In genomic region chr5:79346420-79346824, GRCh38 we compare ENCODE assay signal across 13 cellular contexts.
DNase-seq lines count a peak whose midpoint lies in the region; ATAC-seq, FAIRE-seq and TF ChIP-seq lines count a peak whose summit lies in the region.
"Had no signal": no experiment of that assay in that cellular context is flagged by ENCODE, and none has a peak within 500 bp of the region (broad histone marks: within the 10 kb centered on the region; RNA-seq: fewer than 3 reads in every experiment).

No MANE protein-coding gene starts in this region.

- ATAC-seq in left lung, result no peak

- peak overlapping the region; percentile 20 for H3K4me2 ChIP-seq in astrocyte (ENCODE audit: low read length)

- H3K4me1 ChIP-seq in astrocyte (ENCODE audit: insufficient read depth, low read length) (peaks cover 6% of the 10 kb centered on the region), left lung (no peaks in the 10 kb centered on the region)

- H3K27ac ChIP-seq in astrocyte (ENCODE audit: low read depth, low read length) (no peak overlapping the region), left lung (no peak overlapping the region)
- H3K27ac ChIP-seq: BLaER1 treated with 17β-estradiol and CSF1 and Interleukin-3, amounts not matched to agents 10 nM and 100 nM had no signal

- H3K27me3 Mint-ChIP-seq in astrocyte (ENCODE audit: low read depth, unreplicated experiment), result no peaks in the 10 kb centered on the region
- H3K27me3 Mint-ChIP-seq: activated naive CD4-positive, alpha-beta T cell treated with anti-CD3 and anti-CD28 coated beads, Interleukin-2, amount 10 ng/mL, durations not matched to agents 7 days and 5 days had no signal

- FAIRE-seq in HTR-8/SVneo (lab: Jason Lieb, UNC) (peak; percentile 9), astrocyte (lab: Jason Lieb, UNC) (no peak)

- H4K20me1 ChIP-seq in astrocyte (ENCODE audit: insufficient read depth, low read length), result no peaks in the 10 kb centered on the region
- H4K20me1 ChIP-seq: BLaER1 treated with 17β-estradiol and CSF1 and Interleukin-3, amounts not matched to agents 10 nM and 100 nM had no signal

- no peaks in the 10 kb centered on the region for H3K9me3 ChIP-seq in astrocyte (ENCODE audit: insufficient read depth, low read depth, low read length)
- peaks cover 0 to 1% of the 10 kb centered on the region in 2 donors for H3K9me3 ChIP-seq in left lung
- H3K9me3 ChIP-seq: BLaER1 treated with 17β-estradiol and CSF1 and Interleukin-3, amounts not matched to agents 10 nM and 100 nM had no signal

- H3K4me3 ChIP-seq in AG09309 (ENCODE audit: control insufficient read depth, low read depth, low read length) (no peak overlapping the region), astrocyte (ENCODE audit: insufficient read depth, low read depth, low read length) (no peak overlapping the region), left lung (no peak overlapping the region)
- H3K4me3 ChIP-seq: BLaER1 treated with 17β-estradiol and CSF1 and Interleukin-3, amounts not matched to agents 10 nM and 100 nM had no signal

- H3K4me3 Mint-ChIP-seq in astrocyte (ENCODE audit: unreplicated experiment), result no peak overlapping the region
- H3K4me3 Mint-ChIP-seq: activated naive CD4-positive, alpha-beta T cell treated with anti-CD3 and anti-CD28 coated beads, Interleukin-2, amount 10 ng/mL, durations not matched to agents 7 days and 5 days had no signal

- no peaks in the 10 kb centered on the region for H3K79me2 ChIP-seq in astrocyte (ENCODE audit: insufficient read depth, low read length)

- peaks cover 11% of the 10 kb centered on the region for H3K36me3 Mint-ChIP-seq in astrocyte (ENCODE audit: low read depth, unreplicated experiment)
- H3K36me3 Mint-ChIP-seq: activated naive CD4-positive, alpha-beta T cell treated with anti-CD3 and anti-CD28 coated beads, Interleukin-2, amount 10 ng/mL, durations not matched to agents 7 days and 5 days had no signal

- no peak for TF ChIP-seq CTCF in AG09309 (IDR thresholded peaks at IDR 0.05; ENCODE audit: control insufficient read depth, insufficient read depth, low read depth, low read length, missing control alignments)
- TF ChIP-seq CTCF in astrocyte (IDR thresholded peaks at IDR 0.05; ENCODE audit: insufficient read depth, low read depth, low read length), result no peak
- TF ChIP-seq CTCF in left lung (IDR thresholded peaks at IDR 0.05), result no peak

- no peak overlapping the region for H2AFZ ChIP-seq in astrocyte (ENCODE audit: low read depth, low read length)

- H3K27me3 ChIP-seq in astrocyte (ENCODE audit: insufficient read depth, low read length) (no peaks in the 10 kb centered on the region), left lung (no peaks in the 10 kb centered on the region)
- H3K27me3 ChIP-seq: BLaER1 treated with 17β-estradiol and CSF1 and Interleukin-3, amounts not matched to agents 10 nM and 100 nM had no signal

- H3K36me3 ChIP-seq in astrocyte (ENCODE audit: insufficient read depth, low read length), result no peaks in the 10 kb centered on the region
- H3K36me3 ChIP-seq in left lung, result no peaks in the 10 kb centered on the region
- H3K36me3 ChIP-seq: BLaER1 treated with 17β-estradiol and CSF1 and Interleukin-3, amounts not matched to agents 10 nM and 100 nM had no signal

- no peak overlapping the region for H3K9ac ChIP-seq in astrocyte (ENCODE audit: low read length)
- H3K9ac ChIP-seq: BLaER1 treated with 17β-estradiol and CSF1 and Interleukin-3, amounts not matched to agents 10 nM and 100 nM had no signal

- peaks cover 6% of the 10 kb centered on the region for H3K4me1 Mint-ChIP-seq in astrocyte (ENCODE audit: low read depth, unreplicated experiment)
- H3K4me1 Mint-ChIP-seq: activated naive CD4-positive, alpha-beta T cell treated with anti-CD3 and anti-CD28 coated beads, Interleukin-2, amount 10 ng/mL, durations not matched to agents 7 days and 5 days had no signal

- peak; percentile 20 for DNase-seq in AG09309 (ENCODE audit: low read depth)
- DNase-seq in HTR-8/SVneo (ENCODE audit: insufficient read length, low spot score), result peak; percentile 54
- peak; percentile 46 for DNase-seq in astrocyte (ENCODE audit: low read depth)
- DNase-seq in iris pigment epithelial cell (ENCODE audit: low read depth), result peak; percentile 40
- no peak for DNase-seq in dermis blood vessel endothelial cell
- no peak for DNase-seq in Ammon's horn (ENCODE audit: low spot score)
- DNase-seq in left lung, result no peak
- DNase-seq in occipital lobe (lab: John Stamatoyannopoulos, UW), result no peak
- DNase-seq: activated naive CD4-positive, alpha-beta T cell treated with anti-CD3 and anti-CD28 coated beads, Interleukin-2, amount 10 ng/mL, durations not matched to agents 7 days and 5 days; H7; midbrain; NCI-H524 treated with DMSO at 0.1 percent for 48 hours had no signal

- H3K27ac Mint-ChIP-seq in astrocyte (ENCODE audit: unreplicated experiment), result peak overlapping the region; percentile 59
- H3K27ac Mint-ChIP-seq: activated naive CD4-positive, alpha-beta T cell treated with anti-CD3 and anti-CD28 coated beads, Interleukin-2, amount 10 ng/mL, durations not matched to agents 7 days and 5 days had no signal

- no peaks in the 10 kb centered on the region for H3K9me3 Mint-ChIP-seq in astrocyte (ENCODE audit: unreplicated experiment)
- H3K9me3 Mint-ChIP-seq: activated naive CD4-positive, alpha-beta T cell treated with anti-CD3 and anti-CD28 coated beads, Interleukin-2, amount 10 ng/mL, durations not matched to agents 7 days and 5 days had no signal

- intact Hi-C loops in left lung (cut with DNase I), result no loop called here

Comparison
In these comparisons a context has a peak if more than half of its experiments do, and no peak if none do; other contexts are left out.
1. DNase-seq: peak in AG09309 (single experiment), HTR-8/SVneo (single experiment), astrocyte (single experiment) and iris pigment epithelial cell (single experiment); none in dermis blood vessel endothelial cell (single experiment), Ammon's horn (single experiment), left lung (0 of 2) and occipital lobe (single experiment).